Comparison of ENCODE assay signal across 26 cellular contexts in genomic region chrX:13468096-13468495, GRCh38.
"Had no signal": no experiment of that assay in that cellular context is flagged by ENCODE, and none has a peak within 500 bp of the region (broad histone marks: within the 10 kb centered on the region; RNA-seq: fewer than 3 reads in every experiment).

No MANE protein-coding gene starts in this region.

- H3K9me3 ChIP-seq: right lobe of liver, thyroid gland, vagina had no signal

- H3K36me3 ChIP-seq: esophagus muscularis mucosa, gastroesophageal sphincter, heart left ventricle, neural progenitor cell, right lobe of liver, stomach, thyroid gland, vagina had no signal

- DNase-seq: dorsolateral prefrontal cortex; effector CD8-positive, alpha-beta T cell; endodermal cell; foreskin keratinocyte; heart left ventricle; naive thymus-derived CD4-positive, alpha-beta T cell; right lobe of liver; stimulated activated CD4-positive, alpha-beta T cell treated with anti-CD3 and anti-CD28 coated beads, Interleukin-12 subunit alpha, Interleukin-12 subunit beta, amount 100 ng/mL, for 4 hours; stimulated activated CD4-positive, alpha-beta T cell treated with anti-CD3 and anti-CD28 coated beads, Interleukin-2, amount 100 ng/mL, for 24 hours; stimulated activated CD4-positive, alpha-beta T cell treated with anti-CD3 and anti-CD28 coated beads, Interleukin-4, amount 100 ng/mL, for 24 hours; stimulated activated naive CD4-positive, alpha-beta T cell treated with Interleukin-2 at 50 U/mL for 16 hours; stomach; thyroid gland; trophoblast cell had no signal

- H3K79me2 ChIP-seq: hepatocyte, parathyroid adenoma had no signal

- FAIRE-seq: colon, endothelial cell of umbilical vein, islet of Langerhans had no signal

- H2AFZ ChIP-seq: hepatocyte, neural progenitor cell, parathyroid adenoma had no signal

- H3K4me3 ChIP-seq: dorsolateral prefrontal cortex, esophagus muscularis mucosa, gastroesophageal sphincter, heart left ventricle, hepatocyte, lung, neural progenitor cell, right lobe of liver, smooth muscle cell, stomach, thyroid gland, vagina had no signal

- ATAC-seq: foreskin keratinocyte; gastroesophageal sphincter; heart left ventricle; naive thymus-derived CD4-positive, alpha-beta T cell; right lobe of liver; stimulated activated effector memory CD8-positive, alpha-beta T cell treated with anti-CD3 and anti-CD28 coated beads, Interleukin-12 subunit alpha, Interleukin-12 subunit beta, amount 100 ng/mL, for 72 hours had no signal

- H3K27me3 ChIP-seq: foreskin keratinocyte, gastroesophageal sphincter, hepatocyte, neural progenitor cell, right lobe of liver, stomach, thyroid gland, vagina had no signal

- H3K9ac ChIP-seq: neural progenitor cell, parathyroid adenoma had no signal

- H3K4me2 ChIP-seq: hepatocyte, neural progenitor cell, smooth muscle cell had no signal

- H3K27ac ChIP-seq: foreskin keratinocyte, heart left ventricle, hepatocyte, neural progenitor cell, parathyroid adenoma, right lobe of liver, stomach, thyroid gland had no signal

- H3K4me1 ChIP-seq: foreskin keratinocyte, parathyroid adenoma, right lobe of liver, vagina had no signal
